ENCODE assay signal across 8 cellular contexts in genomic region chr1:112390775-112391602, GRCh38. TPM values are rescaled to one million over a fixed set of nuclear protein-coding genes. Genes with fewer than 3 reads are reported as not detected.
A peak's percentile ranks its signal among the peaks of the same experiment; 100 is the strongest.
DNase-seq lines count a peak whose midpoint lies in the region; ATAC-seq and TF ChIP-seq lines count a peak whose summit lies in the region.

No MANE protein-coding gene starts in this region.

- peak overlapping the region; percentile 58 for H3K27ac ChIP-seq in psoas muscle
- H3K27ac ChIP-seq in urinary bladder (ENCODE audit: low read depth) = peak overlapping the region; percentile 30

- DNase-seq in GM06990 (ENCODE audit: extremely low read depth, insufficient read length) = peak; percentile 61
- peak; percentile 87 for DNase-seq in NCI-H146 treated with DMSO at 0.1 percent for 48 hours (lab: John Stamatoyannopoulos, UW; ENCODE audit: unreplicated experiment)
- peak; percentile 45 to 81 (median 70) for DNase-seq in T-helper 1 cell
- peak in 55 of 56 donors; percentile 9 to 94 (median 79) for DNase-seq in amygdala (lab: John Stamatoyannopoulos, UW)
- peak; percentile 84 for DNase-seq in left ventricle myocardium superior
- DNase-seq in psoas muscle = peak; percentile 83 to 85

- ATAC-seq in HG02763 (IDR thresholded peaks at IDR 0.05; ENCODE audit: unreplicated experiment) (peak; percentile 58), left ventricle myocardium superior (peak; percentile 86), psoas muscle (peak; percentile 85 to 95 (median 90))

- H3K4me3 ChIP-seq in GM06990 (replicated peaks; ENCODE audit: low read depth, low read length) (peak overlapping the region; percentile 61), psoas muscle (peak overlapping the region; percentile 58), urinary bladder (ENCODE audit: low read depth, low read length) (peak overlapping the region; percentile 23)

- H3K36me3 ChIP-seq in GM06990 (ENCODE audit: control insufficient read depth, insufficient read depth, low read length) (no peaks in the 10 kb centered on the region), psoas muscle (ENCODE audit: insufficient read depth in 1 of 2, low read depth in 1 of 2) (no peaks in the 10 kb centered on the region), urinary bladder (ENCODE audit: insufficient read depth) (no peaks in the 10 kb centered on the region)

- H3K9me3 ChIP-seq in psoas muscle = no peaks in the 10 kb centered on the region

- intact Hi-C loops in left ventricle myocardium superior (cut with micrococcal nuclease) = loop anchor here (2.0 to 10.0 kb wide), 2 partner anchors 76 to 314 kb away; partner anchors contain the start of gene RHOC
- intact Hi-C loops in psoas muscle (cut with DNase I) = loop anchor here (1.0 to 10.0 kb wide), 5 partner anchors 75 to 414 kb away; partner anchors contain the start of genes CAPZA1 (in 1 of the 2), RHOC (in 1 of the 2) and ST7L (in 1 of the 2)

- H3K4me1 ChIP-seq in psoas muscle (peaks cover 5% of the 10 kb centered on the region), urinary bladder (ENCODE audit: insufficient read depth) (no peaks in the 10 kb centered on the region)

- no peaks in the 10 kb centered on the region for H3K27me3 ChIP-seq in GM06990 (replicated peaks; ENCODE audit: control insufficient read depth, insufficient read depth, low read length)
- peaks cover 0 to 4% (median 0%) of the 10 kb centered on the region in 3 donors for H3K27me3 ChIP-seq in psoas muscle (ENCODE audit: insufficient read depth in 3 of 3, low read length in 2 of 3)

- 4 to 8% (median 5%) methylated on average over 15 of the region's 15 CpGs for WGBS in psoas muscle, 3 donors
- WGBS in urinary bladder = 5% methylated on average over 15 of the region's 15 CpGs

- TF ChIP-seq CTCF in GM06990 (IDR thresholded peaks at IDR 0.05; ENCODE audit: insufficient read depth, low read length, poor library complexity, severe bottlenecking) = peak; percentile 84
- TF ChIP-seq CTCF in psoas muscle (IDR thresholded peaks at IDR 0.05) = peak; percentile 91

RNA-seq across cellular contexts. Expression of gene CTTNBP2NL, which starts 5.0 kb away (rescaled TPM):
- total RNA-seq in left ventricle myocardium superior (12.6 TPM), psoas muscle (1 to 10 TPM; 4.7 to 9.4 (median 6.6) TPM), urinary bladder (19.9 TPM)
- polyA plus RNA-seq in psoas muscle (1 to 10 TPM; 1.2 to 3.2 (median 2.5) TPM), urinary bladder (13.2 TPM)

Comparison
In these comparisons a context has a peak if more than half of its experiments do, and no peak if none do; other contexts are left out.
1. Peak in every context shown above with its lines: DNase-seq, ATAC-seq, H3K4me3 ChIP-seq and H3K27ac ChIP-seq.